ENCODE assay signal across 20 cellular contexts in the genomic region with DNA sequence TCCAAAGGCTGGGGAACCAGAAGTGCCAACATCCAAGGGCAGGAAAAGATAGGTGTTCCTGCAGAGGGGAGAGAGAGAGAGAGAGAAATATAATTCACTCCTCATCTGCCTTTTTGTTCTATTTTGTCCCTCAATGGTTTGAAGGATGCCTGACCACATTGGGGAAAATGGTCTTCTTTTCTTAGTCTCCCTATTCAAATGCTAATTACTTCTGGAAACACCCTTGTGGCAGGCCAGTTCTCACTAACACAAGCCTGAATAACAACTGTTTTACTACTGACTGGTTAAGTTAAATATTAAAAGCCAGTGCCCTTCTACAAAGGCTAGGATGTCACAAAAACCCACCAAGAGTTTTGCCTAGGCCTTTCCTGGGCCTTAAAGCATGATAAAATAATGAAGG.
DNase-seq lines count a peak whose midpoint lies in the region; ATAC-seq and TF ChIP-seq lines count a peak whose summit lies in the region.
"Had no signal": no experiment of that assay in that cellular context is flagged by ENCODE, and none has a peak within 500 bp of the region (broad histone marks: within the 10 kb centered on the region; RNA-seq: fewer than 3 reads in every experiment).

No MANE protein-coding gene starts in this region.

- H3K4me1 Mint-ChIP-seq in endodermal cell (peaks cover 31% of the 10 kb centered on the region), neural progenitor cell (peaks cover 13% of the 10 kb centered on the region)
- H3K4me1 Mint-ChIP-seq: CD4-positive, CD25-positive, alpha-beta regulatory T cell had no signal

- H3K4me1 ChIP-seq in endodermal cell (ENCODE audit: control insufficient read depth, insufficient read depth, low read length) (peaks cover 8% of the 10 kb centered on the region), neural progenitor cell (peaks cover 9% of the 10 kb centered on the region), body of pancreas (no peaks in the 10 kb centered on the region)
- H3K4me1 ChIP-seq: Peyer's patch, SJSA1 had no signal

- no peak overlapping the region for H2AFZ ChIP-seq in neural progenitor cell (replicated peaks)

- intact Hi-C loops in posterior cingulate gyrus (cut with DNase I), result no loop called here
- intact Hi-C loops in body of pancreas (cut with DNase I), result no loop called here

- no peaks in the 10 kb centered on the region for H4K20me1 ChIP-seq in neural progenitor cell (ENCODE audit: low read depth)

- peak overlapping the region; percentile 8 for H3K4me2 ChIP-seq in neural progenitor cell

- no peaks in the 10 kb centered on the region for H3K36me3 ChIP-seq in endodermal cell (ENCODE audit: control insufficient read depth, insufficient read depth, low read length)
- no peaks in the 10 kb centered on the region for H3K36me3 ChIP-seq in neural progenitor cell
- H3K36me3 ChIP-seq in body of pancreas (replicated peaks in 1 of 2; ENCODE audit: insufficient read depth in 1 of 2, low read depth in 2 of 2), result no peaks in the 10 kb centered on the region
- H3K36me3 ChIP-seq: BE2C, Peyer's patch, SJSA1 had no signal

- H3K36me3 Mint-ChIP-seq in endodermal cell (ENCODE audit: low read depth) (peaks cover 7% of the 10 kb centered on the region), neural progenitor cell (no peaks in the 10 kb centered on the region)
- H3K36me3 Mint-ChIP-seq: CD4-positive, CD25-positive, alpha-beta regulatory T cell had no signal

- H3K27me3 ChIP-seq in endodermal cell (ENCODE audit: control insufficient read depth, insufficient read depth, low read length, poor library complexity, severe bottlenecking), result no peaks in the 10 kb centered on the region
- H3K27me3 ChIP-seq in neural progenitor cell, result no peaks in the 10 kb centered on the region
- H3K27me3 ChIP-seq in body of pancreas, result no peaks in the 10 kb centered on the region
- H3K27me3 ChIP-seq: BE2C, Peyer's patch, SJSA1 had no signal

- H3K9me3 ChIP-seq in endodermal cell (ENCODE audit: control insufficient read depth, low read length), result peaks cover 4% of the 10 kb centered on the region
- H3K9me3 ChIP-seq in neural progenitor cell (ENCODE audit: low read depth), result no peaks in the 10 kb centered on the region
- H3K9me3 ChIP-seq in body of pancreas, result no peaks in the 10 kb centered on the region
- H3K9me3 ChIP-seq: BE2C, Peyer's patch, SJSA1 had no signal

- TF ChIP-seq CTCF in endodermal cell (conservative IDR thresholded peaks at IDR 0.05) (no peak), neural progenitor cell (IDR thresholded peaks at IDR 0.05) (no peak), body of pancreas (IDR thresholded peaks at IDR 0.05) (no peak)

- ATAC-seq in GM19463 (IDR thresholded peaks at IDR 0.05; ENCODE audit: unreplicated experiment), result peak; percentile 71
- ATAC-seq in HG03432 (IDR thresholded peaks at IDR 0.05; ENCODE audit: unreplicated experiment), result peak; percentile 53
- ATAC-seq in body of pancreas, result no peak
- ATAC-seq: HCT116, K562 had no signal

- H3K9me3 Mint-ChIP-seq in endodermal cell (peaks cover 8% of the 10 kb centered on the region), neural progenitor cell (peaks cover 4% of the 10 kb centered on the region)

- H3F3A ChIP-seq in neural progenitor cell (ENCODE audit: low read depth), result no peaks in the 10 kb centered on the region

- H3K9ac ChIP-seq in endodermal cell (ENCODE audit: extremely low read depth, low read length, poor library complexity, severe bottlenecking), result no peak overlapping the region
- no peak overlapping the region for H3K9ac ChIP-seq in neural progenitor cell

- H3K27ac Mint-ChIP-seq in endodermal cell (peak overlapping the region; percentile 18), neural progenitor cell (no peak overlapping the region)
- H3K27ac Mint-ChIP-seq: CD4-positive, CD25-positive, alpha-beta regulatory T cell had no signal

- no peaks in the 10 kb centered on the region for H3K79me2 ChIP-seq in neural progenitor cell (ENCODE audit: low read depth)

- H3K4me3 ChIP-seq in endodermal cell (ENCODE audit: low read length), result no peak overlapping the region
- no peak overlapping the region for H3K4me3 ChIP-seq in neural progenitor cell
- no peak overlapping the region for H3K4me3 ChIP-seq in body of pancreas
- H3K4me3 ChIP-seq: K562, Peyer's patch, SJSA1 had no signal

- H3K4me3 Mint-ChIP-seq in endodermal cell, result no peak overlapping the region
- no peak overlapping the region for H3K4me3 Mint-ChIP-seq in neural progenitor cell
- H3K4me3 Mint-ChIP-seq: CD4-positive, CD25-positive, alpha-beta regulatory T cell had no signal

- no peaks in the 10 kb centered on the region for H3K27me3 Mint-ChIP-seq in endodermal cell (ENCODE audit: insufficient read depth)
- H3K27me3 Mint-ChIP-seq in neural progenitor cell (ENCODE audit: insufficient read depth, low read depth), result peaks cover 2% of the 10 kb centered on the region
- H3K27me3 Mint-ChIP-seq: CD4-positive, CD25-positive, alpha-beta regulatory T cell had no signal

- no peak for TF ChIP-seq POLR2A in body of pancreas (IDR thresholded peaks at IDR 0.05)

- H3K27ac ChIP-seq in endodermal cell (ENCODE audit: low read depth, low read length) (no peak overlapping the region), neural progenitor cell (peak overlapping the region; percentile 56), body of pancreas (no peak overlapping the region)
- H3K27ac ChIP-seq: Peyer's patch, SJSA1 had no signal

- DNase-seq in endodermal cell (no peak), neural progenitor cell (ENCODE audit: low spot score) (peak; percentile 29), middle frontal gyrus (ENCODE audit: extremely low spot score, low spot score) (no peak), posterior cingulate gyrus (no peak), body of pancreas (no peak), NCI-H1105 (lab: John Stamatoyannopoulos, UW) (no peak)
- DNase-seq: BE2C; CD4-positive, CD25-positive, alpha-beta regulatory T cell; COR-L47; DMS 273 treated with DMSO at 0.1 percent for 48 hours; GF-D8; NCI-H1105 treated with DMSO at 0.1 percent for 48 hours; NCI-H1694; NCI-H2081 treated with DMSO at 0.1 percent for 48 hours; Peyer's patch had no signal
